Comparison of ENCODE assay signal across 8 cellular contexts in genomic region chr16:67191995-67192681, GRCh38. TPM values are rescaled to one million over a fixed set of nuclear protein-coding genes. Genes with fewer than 3 reads are reported as not detected.
A peak's percentile ranks its signal among the peaks of the same experiment; 100 is the strongest.
DNase-seq lines count a peak whose midpoint lies in the region; ATAC-seq and TF ChIP-seq lines count a peak whose summit lies in the region.

TSS of gene E2F4 (plus strand) at chr16:67192155. CDS start at chr16:67192228, 73 bp downstream.

- H3K27me3 Mint-ChIP-seq in natural killer cell (ENCODE audit: low read depth in 2 of 2): no peaks in the 10 kb centered on the region

- H3K36me3 Mint-ChIP-seq in natural killer cell: peaks cover 14% of the 10 kb centered on the region

- H3K27me3 ChIP-seq in fibroblast of lung (ENCODE audit: control insufficient read depth, insufficient read depth, low read length): no peaks in the 10 kb centered on the region

- peaks cover 34 to 52% of the 10 kb centered on the region in 2 donors for H3K4me1 Mint-ChIP-seq in natural killer cell

- intact Hi-C loops in natural killer cell (cut with micrococcal nuclease): loop anchor here (1.0 to 2.0 kb wide), 2 partner anchors 9 to 35 kb away; partner anchors contain the start of genes MATCAP1 and TMEM208

- peak; percentile 87 for ATAC-seq in GM21619 (IDR thresholded peaks at IDR 0.05; ENCODE audit: unreplicated experiment)
- ATAC-seq in natural killer cell: peak; percentile 97 to 99 (median 98)

- peak within 1 kb of the TSS; percentile 82 for H3K9ac ChIP-seq in fibroblast of lung (ENCODE audit: insufficient read depth, low read length)

- peaks cover 24% of the 10 kb centered on the region for H3K36me3 ChIP-seq in fibroblast of lung (ENCODE audit: control insufficient read depth, insufficient read depth, low read length)

- peak within 1 kb of the TSS; percentile 49 to 93 (median 88) for H3K4me3 ChIP-seq in fibroblast of lung (replicated peaks in 1 of 4; ENCODE audit: control extremely low read depth in 1 of 4, insufficient read depth in 1 of 4, low read depth in 3 of 4, low read length in 4 of 4)

- H3K27ac ChIP-seq in fibroblast of lung (ENCODE audit: insufficient read depth, low read length): peak within 1 kb of the TSS; percentile 60

- no peak within 1 kb of the TSS for H2AFZ ChIP-seq in fibroblast of lung (ENCODE audit: low read length)

- DNase-seq in DMS79 (lab: John Stamatoyannopoulos, UW) (peak; percentile 51), KG1 (lab: John Stamatoyannopoulos, UW) (peak; percentile 86), RPMI8226 (peak; percentile 98), fibroblast of lung (ENCODE audit: low read depth in 2 of 2) (peak; percentile 91 to 92), natural killer cell (peak; percentile 84)
- DNase-seq in activated T-helper 1 cell treated with anti-CD3 and anti-CD28 coated beads, Interleukin-2, amount 50 U/mL, for 16 hours (ENCODE audit: low read depth in 1 of 2, low spot score in 1 of 2): peak; percentile 70 to 79
- peak; percentile 71 to 79 (median 75) for DNase-seq in stimulated activated naive CD4-positive, alpha-beta T cell (lab: John Stamatoyannopoulos, UW)

- peak within 1 kb of the TSS; percentile 92 for H3K4me3 Mint-ChIP-seq in natural killer cell

- H3K9me3 ChIP-seq in fibroblast of lung (ENCODE audit: control insufficient read depth, insufficient read depth, low read depth, low read length): no peaks in the 10 kb centered on the region

- peak within 1 kb of the TSS; percentile 65 for H3K4me2 ChIP-seq in fibroblast of lung (ENCODE audit: extremely low read depth, insufficient read depth, low read length)

- peak within 1 kb of the TSS; percentile 75 to 86 for H3K27ac Mint-ChIP-seq in natural killer cell

- no peaks in the 10 kb centered on the region for H4K20me1 ChIP-seq in fibroblast of lung (ENCODE audit: control insufficient read depth, extremely low read depth, insufficient read depth, low read length)

- TF ChIP-seq CTCF in fibroblast of lung (conservative IDR thresholded peaks at IDR 0.05 in 1 of 2, IDR thresholded peaks at IDR 0.05 in 1 of 2; ENCODE audit: low read depth in 1 of 2, low read length in 2 of 2) (no peak), natural killer cell (IDR thresholded peaks at IDR 0.05) (no peak)

- H3K9me3 Mint-ChIP-seq in natural killer cell: no peaks in the 10 kb centered on the region

- peaks cover 19% of the 10 kb centered on the region for H3K4me1 ChIP-seq in fibroblast of lung (ENCODE audit: control insufficient read depth, extremely low read depth, insufficient read depth, low read length)

- H3K79me2 ChIP-seq in fibroblast of lung (ENCODE audit: control insufficient read depth, insufficient read depth, low read length): peaks cover 27% of the 10 kb centered on the region

RNA-seq across cellular contexts. Expression of gene E2F4, which starts in this region (rescaled TPM):
- total RNA-seq in fibroblast of lung (42.4 and 48.3 TPM in 2 replicates), natural killer cell (10 to 100 TPM; 57.6 to 91.7 (median 74.5) TPM)
- 59.9 and 70.4 TPM in 2 replicates for polyA plus RNA-seq in fibroblast of lung
- 37.3 and 52.9 TPM in 2 replicates for polyA plus RNA-seq in fibroblast of lung (2012)
- polyA minus RNA-seq in fibroblast of lung (ENCODE audit: low replicate concordance): 126 and 164 TPM in 2 replicates

Comparison
In these comparisons a context has a peak if more than half of its experiments do, and no peak if none do; other contexts are left out.
1. Peak in every context shown above with its lines: DNase-seq, ATAC-seq, H3K4me3 ChIP-seq and H3K27ac ChIP-seq.